1 cellular context compared by ENCODE assay signal in the genomic region with DNA sequence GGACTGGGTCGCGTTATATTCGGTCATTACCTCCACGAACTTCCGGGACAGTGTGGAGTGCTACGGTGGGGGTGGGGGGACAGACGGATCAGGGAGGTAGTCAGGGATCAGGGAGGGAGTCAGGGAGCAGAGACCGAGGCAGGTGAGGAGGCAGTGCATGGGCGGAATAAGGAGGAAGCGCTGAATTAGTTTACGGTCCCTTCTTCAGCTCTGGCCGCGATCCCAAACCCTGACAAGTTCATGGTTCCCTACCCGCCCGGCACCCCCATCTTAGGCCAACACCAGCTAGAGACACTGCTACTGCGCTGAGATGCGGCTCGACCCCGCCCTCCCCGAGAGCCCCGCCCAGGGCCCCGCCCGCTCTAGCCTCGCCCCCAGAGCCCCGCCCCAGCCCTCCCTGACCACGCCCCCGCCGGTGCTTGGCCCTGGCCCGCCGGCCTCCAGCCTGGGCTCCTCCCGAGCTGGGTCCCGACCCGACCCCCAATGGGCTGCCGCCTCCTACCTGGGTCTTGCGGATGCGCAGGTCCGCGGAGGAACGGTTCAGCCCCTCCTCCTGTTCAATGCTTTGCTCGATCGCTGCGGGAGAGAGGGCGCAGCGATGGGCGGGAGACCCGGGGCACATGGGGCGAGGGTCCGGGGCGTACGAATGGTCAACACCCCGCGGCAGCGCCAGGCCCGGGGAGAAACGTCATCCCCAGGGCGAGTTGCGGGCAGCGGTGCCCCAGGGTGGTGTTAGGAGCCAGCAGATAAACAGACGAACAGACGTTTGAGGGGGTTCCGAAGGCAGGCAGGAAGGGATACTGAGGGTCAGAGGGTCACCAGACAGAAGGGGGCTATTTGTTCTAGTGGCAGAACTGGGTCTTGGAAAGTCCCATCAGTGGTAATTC.
TF ChIP-seq lines count a peak whose summit lies in the region.

No MANE protein-coding gene starts in this region.

TF ChIP-seq in WTC11, 78 proteins besides CTCF, POLR2A, EP300 and RAD21 (continued from another document):
- TF ChIP-seq PRRX2 (CRISPR knock-in tag; IDR thresholded peaks at IDR 0.05) (no peak), ZNF423 (CRISPR knock-in tag; IDR thresholded peaks at IDR 0.05) (0 out of 2 replicates have a peak, but pooled peaks have one; percentile 15), GABPB1 (CRISPR knock-in tag; IDR thresholded peaks at IDR 0.05) (peak; percentile 43), NR3C1 (CRISPR knock-in tag; conservative IDR thresholded peaks at IDR 0.05; ENCODE audit: low read depth) (no peak), SP1 (CRISPR knock-in tag; conservative IDR thresholded peaks at IDR 0.05) (peak; percentile 67), JUN (CRISPR knock-in tag; IDR thresholded peaks at IDR 0.05) (no peak), GTF2I (CRISPR knock-in tag; conservative IDR thresholded peaks at IDR 0.05) (no peak)
